11 cellular contexts compared by ENCODE assay signal in genomic region chrX:1308917-1309316, GRCh38. TPM values are rescaled to one million over a fixed set of nuclear protein-coding genes. Genes with fewer than 3 reads are reported as not detected.
DNase-seq lines count a peak whose midpoint lies in the region; ATAC-seq, FAIRE-seq and TF ChIP-seq lines count a peak whose summit lies in the region.
"Not testable (repeated sequence)": the region's sequence is repeated elsewhere in the genome, so short reads cannot be mapped to it uniquely, and the experiment has no call there.
"Had no signal": no experiment of that assay in that cellular context is flagged by ENCODE, and none has a peak within 500 bp of the region (broad histone marks: within the 10 kb centered on the region; RNA-seq: fewer than 3 reads in every experiment).

No MANE protein-coding gene starts in this region.

- TF ChIP-seq POLR2A in K562 (conservative IDR thresholded peaks at IDR 0.05) = not testable (repeated sequence)

- peaks cover 25% of the 10 kb centered on the region for H3K36me3 Mint-ChIP-seq in WTC11
- H3K36me3 Mint-ChIP-seq in dendritic cell treated with granulocyte-macrophage colony-stimulating factor and Interleukin-4, amounts not matched to agents 40 ng/mL and 50 ng/mL, for 4 days (ENCODE audit: low read depth) = peaks cover 99% of the 10 kb centered on the region
- not testable (repeated sequence) for H3K36me3 Mint-ChIP-seq in stimulated activated naive B cell treated with anti-CD40 and anti-IgM and Interleukin-4, amounts not matched to agents 10 μg/mL and 1 μg/mL and 100 μg/mL, for 72 hours

- not testable (repeated sequence) for H3K27ac Mint-ChIP-seq in WTC11
- peak overlapping the region; percentile 55 for H3K27ac Mint-ChIP-seq in dendritic cell treated with granulocyte-macrophage colony-stimulating factor and Interleukin-4, amounts not matched to agents 40 ng/mL and 50 ng/mL, for 4 days
- H3K27ac Mint-ChIP-seq in stimulated activated naive B cell treated with anti-CD40 and anti-IgM and Interleukin-4, amounts not matched to agents 10 μg/mL and 1 μg/mL and 100 μg/mL, for 72 hours = peak overlapping the region; percentile 51

- H3K4me1 ChIP-seq in HEK293 (ENCODE audit: control insufficient read depth, insufficient read depth, low read length); K562 (replicated peaks in 1 of 2; ENCODE audit: control insufficient read depth in 2 of 2, insufficient read depth in 2 of 2, low read length in 2 of 2); kidney (ENCODE audit: control insufficient read depth in 1 of 2, insufficient read depth in 1 of 2, low read depth in 1 of 2, low read length in 2 of 2): not testable (repeated sequence)

- 0% methylated on average over 10 of the region's 12 CpGs for WGBS in K562 (ENCODE audit: insufficient coverage, low coverage, missing lambda C conversion rate)

- not testable (repeated sequence) for H2AFZ ChIP-seq in K562 (ENCODE audit: low read depth, low read length)

- H3K4me3 ChIP-seq in HEK293 (ENCODE audit: low read depth, low read length); K562; kidney (ENCODE audit: low read length in 2 of 2): not testable (repeated sequence)

- H3K36me3 ChIP-seq in HEK293 (ENCODE audit: control insufficient read depth in 2 of 2, insufficient read depth in 1 of 2, low read length in 2 of 2); K562 (ENCODE audit: control insufficient read depth, insufficient read depth, low read length); kidney (ENCODE audit: control insufficient read depth in 1 of 2, insufficient read depth in 2 of 2, low read length in 2 of 2): not testable (repeated sequence)

- H3K27ac ChIP-seq in HEK293 (ENCODE audit: extremely low read depth, low read depth, low read length); K562 (ENCODE audit: extremely low read depth, low read depth, low read length); kidney (ENCODE audit: low read depth in 2 of 2, low read length in 2 of 2): not testable (repeated sequence)

- POLR2A ChIA-PET in HEK293 (lab: Yijun Ruan, JAX); WTC11 (lab: Charles Lee); K562 (lab: Yijun Ruan, JAX): not testable (repeated sequence)

- not testable (repeated sequence) for H3K9me1 ChIP-seq in K562 (ENCODE audit: control insufficient read depth, insufficient read depth, low read length)

- H3K4me2 ChIP-seq in K562 (ENCODE audit: insufficient read depth, low read length) = not testable (repeated sequence)

- peaks cover 17% of the 10 kb centered on the region for H3K9me3 Mint-ChIP-seq in WTC11
- H3K9me3 Mint-ChIP-seq in dendritic cell treated with granulocyte-macrophage colony-stimulating factor and Interleukin-4, amounts not matched to agents 40 ng/mL and 50 ng/mL, for 4 days = not testable (repeated sequence)
- H3K9me3 Mint-ChIP-seq in stimulated activated naive B cell treated with anti-CD40 and anti-IgM and Interleukin-4, amounts not matched to agents 10 μg/mL and 1 μg/mL and 100 μg/mL, for 72 hours = peaks cover 5 to 12% of the 10 kb centered on the region in 2 donors

- not testable (repeated sequence) for H3K4me3 Mint-ChIP-seq in WTC11; dendritic cell treated with granulocyte-macrophage colony-stimulating factor and Interleukin-4, amounts not matched to agents 40 ng/mL and 50 ng/mL, for 4 days; stimulated activated naive B cell treated with anti-CD40 and anti-IgM and Interleukin-4, amounts not matched to agents 10 μg/mL and 1 μg/mL and 100 μg/mL, for 72 hours

- not testable (repeated sequence) for H3K9ac ChIP-seq in K562 (ENCODE audit: insufficient read depth in 1 of 2, low read depth in 2 of 2, low read length in 2 of 2); kidney (ENCODE audit: low read length in 2 of 2)

- intact Hi-C loops in K562 (cut with micrococcal nuclease); dendritic cell treated with granulocyte-macrophage colony-stimulating factor and Interleukin-4, amounts not matched to agents 40 ng/mL and 50 ng/mL, for 4 days (cut with micrococcal nuclease); kidney (cut with DNase I): not testable (repeated sequence)

- H3K9me3 ChIP-seq in HEK293 (ENCODE audit: control insufficient read depth, insufficient read depth, low read depth, low read length); K562 (replicated peaks; ENCODE audit: control insufficient read depth, insufficient read depth, low read depth, low read length); kidney (ENCODE audit: control insufficient read depth in 1 of 2, low read length in 2 of 2): not testable (repeated sequence)

- ATAC-seq in WTC11; K562; stimulated activated naive B cell treated with anti-CD40 and anti-IgM and Interleukin-4, amounts not matched to agents 10 μg/mL and 1 μg/mL and 100 μg/mL, for 72 hours (replicated peaks): not testable (repeated sequence)

- in situ Hi-C loops in K562 (cut with MboI) = loop anchor here (25.0 kb wide), 1 partner anchor 828 kb away; no protein-coding TSS in a partner anchor

- CTCF ChIA-PET in HEK293 (lab: Yijun Ruan, JAX); WTC11 (lab: Charles Lee); K562 (lab: Yijun Ruan, JAX; ENCODE audit: low intra/inter-chr PET ratio): not testable (repeated sequence)

- not testable (repeated sequence) for DNase-seq in WTC11 (ENCODE audit: low spot score); K562 (ENCODE audit: extremely low read depth in 1 of 4, low spot score in 3 of 4); stimulated activated naive B cell treated with anti-CD40 and anti-IgM and Interleukin-4, amounts not matched to agents 10 μg/mL and 1 μg/mL and 100 μg/mL, for 72 hours
- peak; percentile 2 for DNase-seq in kidney

- not testable (repeated sequence) for TF ChIP-seq EP300 in K562 (IDR thresholded peaks at IDR 0.05; ENCODE audit: low read length)

- H3K4me1 Mint-ChIP-seq in WTC11; stimulated activated naive B cell treated with anti-CD40 and anti-IgM and Interleukin-4, amounts not matched to agents 10 μg/mL and 1 μg/mL and 100 μg/mL, for 72 hours: not testable (repeated sequence)
- peaks cover 41% of the 10 kb centered on the region for H3K4me1 Mint-ChIP-seq in dendritic cell treated with granulocyte-macrophage colony-stimulating factor and Interleukin-4, amounts not matched to agents 40 ng/mL and 50 ng/mL, for 4 days (ENCODE audit: low read depth)

- TF ChIP-seq CTCF in HEK293 (tag by site-specific recombination; IDR thresholded peaks at IDR 0.05); WTC11 (IDR thresholded peaks at IDR 0.05); K562 (IDR thresholded peaks at IDR 0.05 in 2 of 3, conservative IDR thresholded peaks at IDR 0.05 in 1 of 3; ENCODE audit: insufficient read depth in 2 of 3, low read depth in 1 of 3, low read length in 3 of 3); kidney (IDR thresholded peaks at IDR 0.05; ENCODE audit: borderline replicate concordance, extremely low read depth, insufficient read depth): not testable (repeated sequence)

- FAIRE-seq in K562 (lab: Jason Lieb, UNC); kidney (lab: Jason Lieb, UNC): not testable (repeated sequence)

- not testable (repeated sequence) for H3K79me2 ChIP-seq in K562 (ENCODE audit: control insufficient read depth, insufficient read depth, low read length)

- H4K20me1 ChIP-seq in K562 (replicated peaks; ENCODE audit: control insufficient read depth, insufficient read depth, low read length) = not testable (repeated sequence)

- not testable (repeated sequence) for TF ChIP-seq RAD21 in K562 (CRISPR knock-in tag; conservative IDR thresholded peaks at IDR 0.05 in 1 of 2, IDR thresholded peaks at IDR 0.05 in 1 of 2)

- peaks cover 2 to 10% of the 10 kb centered on the region in 2 experiments; a peak in 2 of 5 replicates for H3K27me3 ChIP-seq in K562 (ENCODE audit: control insufficient read depth in 2 of 2, insufficient read depth in 2 of 2, low read length in 2 of 2)

- not testable (repeated sequence) for BruUV-seq in K562 (replicated peaks; lab: Mats Ljungman, UMichigan)

- H3K27me3 Mint-ChIP-seq in WTC11 (ENCODE audit: low read depth); dendritic cell treated with granulocyte-macrophage colony-stimulating factor and Interleukin-4, amounts not matched to agents 40 ng/mL and 50 ng/mL, for 4 days; stimulated activated naive B cell treated with anti-CD40 and anti-IgM and Interleukin-4, amounts not matched to agents 10 μg/mL and 1 μg/mL and 100 μg/mL, for 72 hours: not testable (repeated sequence)

RNA-seq across cellular contexts. Expression of gene IL3RA, which starts 27.7 kb away (rescaled TPM):
- total RNA-seq in WTC11 (2021) (0.26 to 0.48 TPM in 2 of 3 replicates, not detected in the other), K562 (2014; rRNA removed) (not detected in 2 replicates), K562 (2014; rRNA removed; fragmentation: Illumina TruSeq; extraction: Trizol) (not detected in 2 replicates), K562 (2015; rRNA removed; fragmentation: Illumina TruSeq; extraction: Trizol) (not detected in 2 replicates), K562 (2021) (not detected in 2 replicates), kidney (4.6 TPM)
- not detected in 2 replicates for total RNA-seq in K562 (2011; cell fraction: chromatin; rRNA removed; ENCODE audit: low replicate concordance)
- total RNA-seq in K562 (2011; cell fraction: nucleolus; rRNA removed) = not detected in 2 replicates
- total RNA-seq in K562 (2011; cell fraction: nucleoplasm; rRNA removed) = not detected in 2 replicates
- polyA plus RNA-seq in K562 (2011; rRNA removed) (not detected in 2 replicates), K562 (2014; fragmentation: Illumina TruSeq; extraction: Trizol) (not detected in 2 replicates), K562 (2014; fragmentation: Nextera tagmentation; extraction: Ambion mirVana) (not detected), K562 (2014; rRNA removed) (not detected in 2 replicates), kidney (ENCODE audit: insufficient read depth, low read depth, low replicate concordance) (10.2 TPM)
- polyA plus RNA-seq in K562 (2011; cell fraction: cytosol; rRNA removed) = not detected in 2 replicates
- not detected in 2 replicates for polyA plus RNA-seq in K562 (2011; cell fraction: nucleus; rRNA removed)
- 0.08 and 0.18 TPM in 2 replicates for polyA plus RNA-seq in K562 (2012)
- polyA minus RNA-seq in K562 (2011; rRNA and poly(A)+ RNA removed) = not detected in 2 replicates
- polyA minus RNA-seq in K562 (2011; cell fraction: cytosol; rRNA and poly(A)+ RNA removed) = not detected in 2 replicates
- polyA minus RNA-seq in K562 (2011; cell fraction: nucleus; rRNA and poly(A)+ RNA removed) = not detected in 2 replicates
- total RNA-seq: Caco-2, Calu3 had no signal
- polyA plus RNA-seq: AG04450 had no signal

RNA-seq across cellular contexts. Expression of gene CSF2RA, which starts 40.3 kb away (rescaled TPM):
- 1.2 to 3.0 TPM (median 2.4 TPM) in 3 replicates for total RNA-seq in WTC11 (2021)
- total RNA-seq in K562 (2011; cell fraction: chromatin; rRNA removed; ENCODE audit: low replicate concordance) = not detected in 2 replicates
- not detected in 2 replicates for total RNA-seq in K562 (2011; cell fraction: nucleolus; rRNA removed)
- total RNA-seq in K562 (2011; cell fraction: nucleoplasm; rRNA removed) = not detected in 2 replicates
- total RNA-seq in K562 (2014; rRNA removed) = not detected in 2 replicates
- total RNA-seq in K562 (2014; rRNA removed; fragmentation: Illumina TruSeq; extraction: Trizol) = not detected in 2 replicates
- not detected in 2 replicates for total RNA-seq in K562 (2015; rRNA removed; fragmentation: Illumina TruSeq; extraction: Trizol)
- total RNA-seq in K562 (2021) = not detected in 2 replicates
- polyA plus RNA-seq in K562 (2011; rRNA removed) = not detected in 2 replicates
- not detected in 2 replicates for polyA plus RNA-seq in K562 (2011; cell fraction: cytosol; rRNA removed)
- not detected in 2 replicates for polyA plus RNA-seq in K562 (2011; cell fraction: nucleus; rRNA removed)
- polyA plus RNA-seq in K562 (2012) = 0.29 TPM in 1 of 2 replicates, not detected in the other
- polyA plus RNA-seq in K562 (2014; fragmentation: Illumina TruSeq; extraction: Trizol) = not detected in 2 replicates
- not detected for polyA plus RNA-seq in K562 (2014; fragmentation: Nextera tagmentation; extraction: Ambion mirVana)
- not detected in 2 replicates for polyA plus RNA-seq in K562 (2014; rRNA removed)
- not detected in 2 replicates for polyA minus RNA-seq in K562 (2011; rRNA and poly(A)+ RNA removed)
- not detected in 2 replicates for polyA minus RNA-seq in K562 (2011; cell fraction: cytosol; rRNA and poly(A)+ RNA removed)
- not detected in 2 replicates for polyA minus RNA-seq in K562 (2011; cell fraction: nucleus; rRNA and poly(A)+ RNA removed)
- total RNA-seq in kidney = 15.5 TPM
- polyA plus RNA-seq in kidney (ENCODE audit: insufficient read depth, low read depth, low replicate concordance) = 1.9 TPM
- total RNA-seq: A673; CD8-positive, alpha-beta T cell had no signal
- polyA plus RNA-seq: AG04450 had no signal
